ENCODE assay signal across 24 cellular contexts in the genomic region with DNA sequence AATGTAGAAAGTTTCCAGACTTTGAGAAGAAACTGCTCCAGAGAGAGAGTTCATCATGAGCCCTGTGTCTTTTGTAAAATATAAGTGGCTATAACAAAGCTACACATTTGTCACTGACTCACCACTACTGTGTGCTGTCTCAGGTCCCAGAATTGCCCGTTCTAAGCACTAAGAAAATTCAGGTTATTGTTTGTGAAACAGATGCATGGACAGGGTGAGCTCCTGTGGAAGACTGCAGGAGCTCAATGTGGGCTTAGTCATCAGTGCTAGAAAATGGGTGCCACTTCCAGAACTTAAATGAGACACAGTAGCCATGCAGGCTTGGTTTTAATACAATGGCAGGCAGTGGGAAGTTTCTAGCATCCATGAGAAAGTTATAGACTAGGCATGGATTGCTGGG.
DNase-seq lines count a peak whose midpoint lies in the region; ATAC-seq and TF ChIP-seq lines count a peak whose summit lies in the region.
"Had no signal": no experiment of that assay in that cellular context is flagged by ENCODE, and none has a peak within 500 bp of the region (broad histone marks: within the 10 kb centered on the region; RNA-seq: fewer than 3 reads in every experiment).

No MANE protein-coding gene starts in this region.

- POLR2A ChIA-PET in activated CD8-positive, alpha-beta T cell treated with anti-CD3 and anti-CD28 coated beads for 36 hours (lab: Charles Lee) = no interaction called here
- POLR2A ChIA-PET in activated CD8-positive, alpha-beta T cell treated with anti-CD3 and anti-CD28 coated beads, Interleukin-2, amount 10 ng/mL, durations not matched to agents 7 days and 5 days (lab: Charles Lee) = no interaction called here

- intact Hi-C loops in activated CD8-positive, alpha-beta T cell treated with anti-CD3 and anti-CD28 coated beads for 36 hours (cut with micrococcal nuclease) = loop anchor here (5.0 kb wide), 1 partner anchor 167 kb away; no protein-coding TSS in a partner anchor
- intact Hi-C loops in uterus (cut with DNase I; ENCODE audit: low total_unique reads) = no loop called here

- no peaks in the 10 kb centered on the region for H3K27me3 Mint-ChIP-seq in activated CD8-positive, alpha-beta T cell treated with anti-CD3 and anti-CD28 coated beads for 36 hours
- no peaks in the 10 kb centered on the region for H3K27me3 Mint-ChIP-seq in activated CD8-positive, alpha-beta T cell treated with anti-CD3 and anti-CD28 coated beads, Interleukin-2, amount 10 ng/mL, durations not matched to agents 7 days and 5 days (ENCODE audit: low read depth)
- H3K27me3 Mint-ChIP-seq in CD4-positive, CD25-positive, alpha-beta regulatory T cell = no peaks in the 10 kb centered on the region
- H3K27me3 Mint-ChIP-seq in activated naive CD8-positive, alpha-beta T cell treated with anti-CD3 and anti-CD28 coated beads, Interleukin-2, amount 50 U/mL, for 24 hours = no peaks in the 10 kb centered on the region
- H3K27me3 Mint-ChIP-seq: CD4-positive, alpha-beta memory T cell had no signal

- H3K4me3 ChIP-seq in CD4-positive, CD25-positive, alpha-beta regulatory T cell (ENCODE audit: low read depth, low read length) = peak overlapping the region; percentile 37
- H3K4me3 ChIP-seq in uterus = no peak overlapping the region
- H3K4me3 ChIP-seq: GM23248, K562 had no signal

- no peaks in the 10 kb centered on the region for H3K36me3 ChIP-seq in CD4-positive, CD25-positive, alpha-beta regulatory T cell (ENCODE audit: control insufficient read depth, insufficient read depth, low read length)
- H3K36me3 ChIP-seq in uterus = no peaks in the 10 kb centered on the region

- ATAC-seq in activated CD8-positive, alpha-beta T cell treated with anti-CD3 and anti-CD28 coated beads for 36 hours = peak; percentile 50
- ATAC-seq in activated CD8-positive, alpha-beta T cell treated with anti-CD3 and anti-CD28 coated beads, Interleukin-2, amount 10 ng/mL, durations not matched to agents 7 days and 5 days = no peak
- peak in 1 of 2 donors; percentile 27 for ATAC-seq in CD4-positive, CD25-positive, alpha-beta regulatory T cell (ENCODE audit: low read depth in 2 of 2)
- ATAC-seq in HG03432 (IDR thresholded peaks at IDR 0.05; ENCODE audit: unreplicated experiment) = peak; percentile 6
- ATAC-seq in activated naive CD8-positive, alpha-beta T cell treated with anti-CD3 and anti-CD28 coated beads, Interleukin-2, amount 50 U/mL, for 24 hours = peak; percentile 46
- ATAC-seq: HepG2, K562, PC-3 had no signal

- no peak for TF ChIP-seq POLR2A in uterus (IDR thresholded peaks at IDR 0.05)

- no peaks in the 10 kb centered on the region for H3K36me3 Mint-ChIP-seq in activated CD8-positive, alpha-beta T cell treated with anti-CD3 and anti-CD28 coated beads for 36 hours (ENCODE audit: low read depth)
- no peaks in the 10 kb centered on the region for H3K36me3 Mint-ChIP-seq in activated CD8-positive, alpha-beta T cell treated with anti-CD3 and anti-CD28 coated beads, Interleukin-2, amount 10 ng/mL, durations not matched to agents 7 days and 5 days (ENCODE audit: low read depth)
- no peaks in the 10 kb centered on the region for H3K36me3 Mint-ChIP-seq in CD4-positive, CD25-positive, alpha-beta regulatory T cell
- H3K36me3 Mint-ChIP-seq in activated naive CD8-positive, alpha-beta T cell treated with anti-CD3 and anti-CD28 coated beads, Interleukin-2, amount 50 U/mL, for 24 hours (ENCODE audit: low read depth) = no peaks in the 10 kb centered on the region
- H3K36me3 Mint-ChIP-seq: CD4-positive, alpha-beta memory T cell had no signal

- no peak overlapping the region for H3K4me3 Mint-ChIP-seq in activated CD8-positive, alpha-beta T cell treated with anti-CD3 and anti-CD28 coated beads for 36 hours
- H3K4me3 Mint-ChIP-seq in activated CD8-positive, alpha-beta T cell treated with anti-CD3 and anti-CD28 coated beads, Interleukin-2, amount 10 ng/mL, durations not matched to agents 7 days and 5 days = no peak overlapping the region
- peak overlapping the region in 1 of 4 donors; percentile 81 for H3K4me3 Mint-ChIP-seq in CD4-positive, CD25-positive, alpha-beta regulatory T cell
- no peak overlapping the region for H3K4me3 Mint-ChIP-seq in activated naive CD8-positive, alpha-beta T cell treated with anti-CD3 and anti-CD28 coated beads, Interleukin-2, amount 50 U/mL, for 24 hours
- H3K4me3 Mint-ChIP-seq: H9, HFFc6 had no signal

- no peak for TF ChIP-seq CTCF in activated CD8-positive, alpha-beta T cell treated with anti-CD3 and anti-CD28 coated beads for 36 hours (IDR thresholded peaks at IDR 0.05)
- TF ChIP-seq CTCF in uterus (IDR thresholded peaks at IDR 0.05) = no peak

- CTCF ChIA-PET in activated CD8-positive, alpha-beta T cell treated with anti-CD3 and anti-CD28 coated beads for 36 hours (lab: Charles Lee) = interaction anchor here (0.7 to 1.2 kb wide), 3 partner anchors 160 to 167 kb away, joined by 3 to 6 read pairs (median 3); no protein-coding TSS in a partner anchor
- CTCF ChIA-PET in activated CD8-positive, alpha-beta T cell treated with anti-CD3 and anti-CD28 coated beads, Interleukin-2, amount 10 ng/mL, durations not matched to agents 7 days and 5 days (lab: Charles Lee) = interaction anchor here (0.8 to 1.8 kb wide), 8 partner anchors 10 to 701 kb away, joined by 3 to 8 read pairs (median 4); no protein-coding TSS in a partner anchor

- H3K9me3 ChIP-seq in CD4-positive, CD25-positive, alpha-beta regulatory T cell (ENCODE audit: control insufficient read depth in 2 of 2, low read length in 2 of 2) = no peaks in the 10 kb centered on the region
- H3K9me3 ChIP-seq in uterus = no peaks in the 10 kb centered on the region

- H3K27ac Mint-ChIP-seq in activated CD8-positive, alpha-beta T cell treated with anti-CD3 and anti-CD28 coated beads for 36 hours = no peak overlapping the region
- no peak overlapping the region for H3K27ac Mint-ChIP-seq in activated CD8-positive, alpha-beta T cell treated with anti-CD3 and anti-CD28 coated beads, Interleukin-2, amount 10 ng/mL, durations not matched to agents 7 days and 5 days
- peak overlapping the region in 1 of 3 donors; percentile 93 for H3K27ac Mint-ChIP-seq in CD4-positive, CD25-positive, alpha-beta regulatory T cell
- H3K27ac Mint-ChIP-seq in activated naive CD8-positive, alpha-beta T cell treated with anti-CD3 and anti-CD28 coated beads, Interleukin-2, amount 50 U/mL, for 24 hours = no peak overlapping the region
- H3K27ac Mint-ChIP-seq: H9, HFFc6 had no signal

- H3K4me1 Mint-ChIP-seq in activated CD8-positive, alpha-beta T cell treated with anti-CD3 and anti-CD28 coated beads for 36 hours (ENCODE audit: low read depth) = peaks cover 15% of the 10 kb centered on the region
- peaks cover 14% of the 10 kb centered on the region for H3K4me1 Mint-ChIP-seq in activated CD8-positive, alpha-beta T cell treated with anti-CD3 and anti-CD28 coated beads, Interleukin-2, amount 10 ng/mL, durations not matched to agents 7 days and 5 days (ENCODE audit: low read depth)
- H3K4me1 Mint-ChIP-seq in CD4-positive, CD25-positive, alpha-beta regulatory T cell = peaks cover 0 to 20% (median 5%) of the 10 kb centered on the region in 4 donors
- H3K4me1 Mint-ChIP-seq in activated naive CD8-positive, alpha-beta T cell treated with anti-CD3 and anti-CD28 coated beads, Interleukin-2, amount 50 U/mL, for 24 hours = peaks cover 35% of the 10 kb centered on the region
- H3K4me1 Mint-ChIP-seq: H9 had no signal

- H3K4me1 ChIP-seq in CD4-positive, CD25-positive, alpha-beta regulatory T cell (ENCODE audit: control insufficient read depth, insufficient read depth, low read length, poor library complexity, severe bottlenecking) = peaks cover 5% of the 10 kb centered on the region
- no peaks in the 10 kb centered on the region for H3K4me1 ChIP-seq in uterus

- H3K27me3 ChIP-seq in CD4-positive, CD25-positive, alpha-beta regulatory T cell (ENCODE audit: control insufficient read depth, insufficient read depth, low read length) = no peaks in the 10 kb centered on the region
- H3K27me3 ChIP-seq in uterus = no peaks in the 10 kb centered on the region

- peak overlapping the region; percentile 33 for H3K27ac ChIP-seq in CD4-positive, CD25-positive, alpha-beta regulatory T cell (ENCODE audit: insufficient read depth, low read length, poor library complexity, severe bottlenecking)
- H3K27ac ChIP-seq in uterus = no peak overlapping the region
- H3K27ac ChIP-seq: GM23248, HL-60 had no signal

- no peaks in the 10 kb centered on the region for H3K9me3 Mint-ChIP-seq in activated CD8-positive, alpha-beta T cell treated with anti-CD3 and anti-CD28 coated beads for 36 hours
- no peaks in the 10 kb centered on the region for H3K9me3 Mint-ChIP-seq in activated CD8-positive, alpha-beta T cell treated with anti-CD3 and anti-CD28 coated beads, Interleukin-2, amount 10 ng/mL, durations not matched to agents 7 days and 5 days (ENCODE audit: insufficient read depth)
- no peaks in the 10 kb centered on the region for H3K9me3 Mint-ChIP-seq in CD4-positive, CD25-positive, alpha-beta regulatory T cell
- no peaks in the 10 kb centered on the region for H3K9me3 Mint-ChIP-seq in activated naive CD8-positive, alpha-beta T cell treated with anti-CD3 and anti-CD28 coated beads, Interleukin-2, amount 50 U/mL, for 24 hours
- H3K9me3 Mint-ChIP-seq: CD4-positive, alpha-beta memory T cell; H9; HFFc6 had no signal

- no peak for DNase-seq in activated CD8-positive, alpha-beta T cell treated with anti-CD3 and anti-CD28 coated beads for 36 hours
- DNase-seq in activated CD8-positive, alpha-beta T cell treated with anti-CD3 and anti-CD28 coated beads, Interleukin-2, amount 10 ng/mL, durations not matched to agents 7 days and 5 days = no peak
- no peak for DNase-seq in CD4-positive, CD25-positive, alpha-beta regulatory T cell
- no peak for DNase-seq in activated naive CD8-positive, alpha-beta T cell treated with anti-CD3 and anti-CD28 coated beads, Interleukin-2, amount 50 U/mL, for 24 hours
- DNase-seq in GM03348 (ENCODE audit: low spot score) (no peak), uterus (no peak)
- DNase-seq: CD4-positive, alpha-beta memory T cell; DND-41; GM23248; H9; HFFc6; MM.1S; NCI-H1048; NCI-H1417 treated with DMSO at 0.1 percent for 48 hours; NCI-H187 treated with DMSO at 0.1 percent for 48 hours; NCI-H2107; NCI-H446 treated with DMSO at 0.1 percent for 48 hours; NCI-H526 treated with DMSO at 0.1 percent for 48 hours; PC-3; Right ventricle myocardium superior had no signal
